26 cellular contexts compared by ENCODE assay signal in the genomic region with DNA sequence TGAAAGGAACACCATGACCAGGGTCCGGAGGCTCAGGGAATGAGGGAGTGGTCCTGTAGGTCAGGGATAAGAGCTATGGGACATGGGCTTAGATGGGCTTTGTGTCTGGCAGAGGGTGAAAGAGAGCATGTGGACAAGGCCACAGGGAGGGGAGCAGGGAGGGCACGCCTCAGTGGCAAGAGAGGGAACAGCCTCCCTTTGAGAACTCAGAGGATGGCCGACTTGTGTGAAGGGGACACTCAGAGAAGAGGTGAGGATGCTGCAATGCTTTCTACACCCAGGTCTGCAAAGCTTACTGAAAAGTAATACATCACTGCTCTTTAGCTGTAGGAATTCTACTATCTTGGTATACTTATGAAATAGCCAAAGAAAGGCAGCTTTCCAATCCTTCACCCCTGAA.
"Had no signal": no experiment of that assay in that cellular context is flagged by ENCODE, and none has a peak within 500 bp of the region (broad histone marks: within the 10 kb centered on the region; RNA-seq: fewer than 3 reads in every experiment).

No MANE protein-coding gene starts in this region.

- DNase-seq: dermis blood vessel endothelial cell; foreskin fibroblast; gastrocnemius medialis; head of caudate nucleus; mucosa of descending colon; naive B cell; sigmoid colon; spleen; stimulated activated CD4-positive, alpha-beta T cell treated with anti-CD3 and anti-CD28 coated beads, Interleukin-4, amount 100 ng/mL, for 4 hours; transverse colon; upper lobe of right lung; uterus had no signal

- H2AFZ ChIP-seq: neural progenitor cell, parathyroid adenoma had no signal

- ATAC-seq: esophagus mucosa; gastrocnemius medialis; mucosa of descending colon; stimulated activated memory B cell treated with anti-CD40 and anti-IgM and Interleukin-4, amounts not matched to agents 10 μg/mL and 1 μg/mL and 100 μg/mL, for 72 hours; upper lobe of right lung had no signal

- H3K4me2 ChIP-seq: neural progenitor cell had no signal

- H3K9me3 ChIP-seq: gastrocnemius medialis, mucosa of descending colon, sigmoid colon, suprapubic skin, transverse colon, upper lobe of right lung, uterus had no signal

- H3K9me3 Mint-ChIP-seq: memory B cell; mesothelial cell of epicardium; naive B cell; natural killer cell treated with Interleukin-12 subunit alpha and Interleukin-12 subunit beta and Interleukin-15 and Interleukin-18, amount 100 ng/mL, for 72 hours; neural progenitor cell; stimulated activated naive CD8-positive, alpha-beta T cell treated with anti-CD3 and anti-CD28 coated beads, Interleukin-15, Interleukin-2, amounts not matched to agents 100 ng/mL and 50 ng/mL, for 24 hours had no signal

- H3K9ac ChIP-seq: neural progenitor cell, parathyroid adenoma had no signal

- H3K4me1 ChIP-seq: gastrocnemius medialis, parathyroid adenoma, sigmoid colon, suprapubic skin, transverse colon, upper lobe of right lung, uterus had no signal

- H3K27ac Mint-ChIP-seq: memory B cell; mesothelial cell of epicardium; neural progenitor cell; progenitor cell of endocrine pancreas; stimulated activated memory B cell treated with anti-CD40 and anti-IgM and Interleukin-4, amounts not matched to agents 10 μg/mL and 1 μg/mL and 100 μg/mL, for 72 hours; stimulated activated naive CD8-positive, alpha-beta T cell treated with anti-CD3 and anti-CD28 coated beads, Interleukin-15, Interleukin-2, amounts not matched to agents 100 ng/mL and 50 ng/mL, for 24 hours had no signal

- H3K4me1 Mint-ChIP-seq: mesothelial cell of epicardium had no signal

- H3K4me3 ChIP-seq: coronary artery, gastrocnemius medialis, lung, mucosa of descending colon, neural progenitor cell, sigmoid colon, spleen, suprapubic skin, transverse colon, upper lobe of right lung, uterus had no signal

- H3K4me3 Mint-ChIP-seq: memory B cell; mesothelial cell of epicardium; naive B cell; natural killer cell treated with Interleukin-12 subunit alpha and Interleukin-12 subunit beta and Interleukin-15 and Interleukin-18, amount 100 ng/mL, for 72 hours; neural progenitor cell; stimulated activated memory B cell treated with anti-CD40 and anti-IgM and Interleukin-4, amounts not matched to agents 10 μg/mL and 1 μg/mL and 100 μg/mL, for 72 hours; stimulated activated naive CD8-positive, alpha-beta T cell treated with anti-CD3 and anti-CD28 coated beads, Interleukin-15, Interleukin-2, amounts not matched to agents 100 ng/mL and 50 ng/mL, for 24 hours had no signal

- H3K27ac ChIP-seq: coronary artery, epithelial cell of prostate, gastrocnemius medialis, neural progenitor cell, parathyroid adenoma, sigmoid colon, spleen, suprapubic skin, transverse colon, upper lobe of right lung, uterus had no signal

- H3K27me3 ChIP-seq: gastrocnemius medialis, neural progenitor cell, sigmoid colon, spleen, suprapubic skin, transverse colon, upper lobe of right lung, uterus had no signal

- FAIRE-seq: keratinocyte had no signal

- H3K36me3 ChIP-seq: neural progenitor cell, transverse colon, upper lobe of right lung, uterus had no signal

- H3K79me2 ChIP-seq: parathyroid adenoma had no signal

- H3K27me3 Mint-ChIP-seq: memory B cell; naive B cell; stimulated activated memory B cell treated with anti-CD40 and anti-IgM and Interleukin-4, amounts not matched to agents 10 μg/mL and 1 μg/mL and 100 μg/mL, for 72 hours; stimulated activated naive CD8-positive, alpha-beta T cell treated with anti-CD3 and anti-CD28 coated beads, Interleukin-15, Interleukin-2, amounts not matched to agents 100 ng/mL and 50 ng/mL, for 24 hours had no signal

- H3K36me3 Mint-ChIP-seq: mesothelial cell of epicardium; natural killer cell treated with Interleukin-12 subunit alpha and Interleukin-12 subunit beta and Interleukin-15 and Interleukin-18, amount 100 ng/mL, for 72 hours; neural progenitor cell had no signal
